ENCODE assay signal across 17 cellular contexts in the genomic region with DNA sequence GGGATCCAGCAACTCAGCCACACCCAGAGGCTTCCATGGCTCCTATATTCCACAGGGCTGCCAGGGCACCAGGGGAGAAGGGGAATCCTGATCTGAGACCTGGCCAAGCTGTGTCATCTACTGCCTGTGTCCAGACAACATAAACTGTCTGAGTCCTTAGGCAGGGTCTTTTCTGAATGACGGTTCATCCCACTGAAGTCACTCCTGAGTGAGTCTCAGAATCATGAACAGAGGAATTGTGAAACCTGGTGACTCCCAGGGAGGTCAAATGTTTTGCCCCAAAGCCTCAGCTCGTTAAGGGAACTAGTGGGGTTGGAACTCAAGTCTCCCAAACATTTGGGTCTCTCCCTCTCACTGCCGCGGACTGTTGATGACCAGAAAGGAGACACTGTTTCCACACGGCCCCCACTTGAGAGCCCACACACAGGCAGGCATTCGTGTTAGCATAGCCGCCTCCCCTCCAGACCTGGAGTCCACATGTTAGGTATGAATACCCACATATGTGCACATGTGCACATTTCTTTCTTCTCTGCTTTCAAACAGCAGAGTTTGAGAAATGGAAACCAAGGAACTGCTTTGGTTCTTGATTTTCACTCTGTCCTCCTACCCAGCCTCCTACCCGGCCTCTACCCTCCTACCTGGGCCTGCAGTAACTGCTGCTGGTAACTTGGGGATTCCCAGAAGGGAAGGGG.
"Had no signal": no experiment of that assay in that cellular context is flagged by ENCODE, and none has a peak within 500 bp of the region (broad histone marks: within the 10 kb centered on the region; RNA-seq: fewer than 3 reads in every experiment).

No MANE protein-coding gene starts in this region.

- H3K27me3 ChIP-seq: gastroesophageal sphincter, stomach, upper lobe of right lung had no signal

- DNase-seq: activated CD4-positive, alpha-beta T cell treated with anti-CD3 and anti-CD28 coated beads for 48 hours; activated CD4-positive, CD25-positive, alpha-beta regulatory T cell; activated CD8-positive, alpha-beta T cell treated with anti-CD3 and anti-CD28 coated beads for 36 hours; activated naive CD4-positive, alpha-beta T cell treated with anti-CD3 and anti-CD28 coated beads, Interleukin-2, amount 50 U/mL, for 16 hours; activated T-cell treated with anti-CD3 and anti-CD28 coated beads, Interleukin-2, amount 50 U/mL, for 4 hours; dermis blood vessel endothelial cell; effector memory CD4-positive, alpha-beta T cell; heart right ventricle; mesenchymal stem cell; naive thymus-derived CD8-positive, alpha-beta T cell; stimulated activated CD4-positive, alpha-beta T cell treated with anti-CD3 and anti-CD28 coated beads, Interleukin-12 subunit alpha, Interleukin-12 subunit beta, amount 100 ng/mL, for 4 hours; stimulated activated CD4-positive, alpha-beta T cell treated with anti-CD3 and anti-CD28 coated beads, Interleukin-1b, Interleukin-23, amount 100 ng/mL, for 48 hours; stomach; upper lobe of right lung had no signal

- H3K9me3 ChIP-seq: esophagus muscularis mucosa, gastroesophageal sphincter, heart right ventricle, stomach, upper lobe of right lung had no signal

- H3K9me3 Mint-ChIP-seq: activated CD8-positive, alpha-beta T cell treated with anti-CD3 and anti-CD28 coated beads for 36 hours; activated T-cell treated with anti-CD3 and anti-CD28 coated beads, Interleukin-2, amount 50 U/mL, for 4 hours; naive thymus-derived CD8-positive, alpha-beta T cell; T-helper 2 cell treated with Interferon-gamma antibody and Interleukin-4, amounts not matched to agents 5 μg/mL and 100 μg/mL, for 36 hours had no signal

- H3K27me3 Mint-ChIP-seq: activated CD8-positive, alpha-beta T cell treated with anti-CD3 and anti-CD28 coated beads for 36 hours; naive thymus-derived CD8-positive, alpha-beta T cell had no signal

- H3K27ac Mint-ChIP-seq: activated CD8-positive, alpha-beta T cell treated with anti-CD3 and anti-CD28 coated beads for 36 hours; naive thymus-derived CD8-positive, alpha-beta T cell; T-helper 2 cell treated with Interferon-gamma antibody and Interleukin-4, amounts not matched to agents 5 μg/mL and 100 μg/mL, for 36 hours had no signal

- H3K4me1 ChIP-seq: esophagus muscularis mucosa, gastroesophageal sphincter, upper lobe of right lung had no signal

- H3K36me3 ChIP-seq: esophagus muscularis mucosa, gastroesophageal sphincter, heart right ventricle, stomach, upper lobe of right lung had no signal

- ATAC-seq: activated CD8-positive, alpha-beta T cell treated with anti-CD3 and anti-CD28 coated beads for 36 hours; activated T-cell treated with anti-CD3 and anti-CD28 coated beads, Interleukin-2, amount 50 U/mL, for 4 hours; gastroesophageal sphincter; heart right ventricle; naive thymus-derived CD8-positive, alpha-beta T cell; upper lobe of right lung had no signal

- H3K4me3 Mint-ChIP-seq: activated CD8-positive, alpha-beta T cell treated with anti-CD3 and anti-CD28 coated beads for 36 hours; activated T-cell treated with anti-CD3 and anti-CD28 coated beads, Interleukin-2, amount 50 U/mL, for 4 hours; naive thymus-derived CD8-positive, alpha-beta T cell; T-helper 2 cell treated with Interferon-gamma antibody and Interleukin-4, amounts not matched to agents 5 μg/mL and 100 μg/mL, for 36 hours had no signal

- H3K4me3 ChIP-seq: esophagus muscularis mucosa, gastroesophageal sphincter, heart right ventricle, stomach, upper lobe of right lung had no signal

- H3K27ac ChIP-seq: esophagus muscularis mucosa, gastroesophageal sphincter, heart right ventricle, stomach, upper lobe of right lung had no signal
